In the genomic region with DNA sequence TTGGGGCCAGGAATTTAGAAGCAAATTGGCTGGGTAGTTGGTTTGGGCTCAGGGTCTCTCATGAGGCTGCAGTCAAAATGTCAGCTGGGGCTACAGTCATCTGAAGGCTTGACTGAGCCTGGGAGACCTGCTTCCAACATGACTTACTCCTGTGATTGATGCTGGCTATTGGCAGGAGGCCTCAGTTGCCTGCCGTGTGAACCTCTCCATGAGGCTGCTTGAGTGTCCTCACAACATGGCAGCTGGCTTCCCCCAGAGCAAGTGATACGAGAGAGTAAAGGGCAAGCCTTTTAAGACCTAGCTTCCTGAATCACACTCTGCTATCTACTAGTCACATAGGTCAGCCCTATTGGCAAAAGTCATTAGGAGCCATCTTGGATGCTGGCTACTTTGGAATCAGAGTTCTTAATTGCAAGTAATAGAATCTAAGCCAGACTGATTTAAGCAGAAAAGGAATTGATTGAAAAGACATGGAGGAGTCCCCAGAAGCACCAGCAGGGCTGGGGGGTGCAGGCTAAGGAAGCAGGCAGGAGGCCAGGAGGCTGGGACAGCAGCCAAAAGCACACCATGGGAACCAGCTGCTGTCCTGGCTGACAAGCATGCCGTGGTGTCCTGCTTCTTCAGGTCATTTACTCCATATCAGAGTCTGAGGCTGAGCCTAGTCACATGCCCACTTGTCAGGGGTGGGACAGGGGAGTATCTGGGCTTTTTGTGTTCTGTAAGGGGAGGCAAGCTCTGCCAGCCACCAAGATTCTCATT, we compare ENCODE assay signal across 10 cellular contexts. TPM values are rescaled to one million over a fixed set of nuclear protein-coding genes. Genes with fewer than 3 reads are reported as not detected.
A peak's percentile ranks its signal among the peaks of the same experiment; 100 is the strongest.
DNase-seq lines count a peak whose midpoint lies in the region; ATAC-seq and TF ChIP-seq lines count a peak whose summit lies in the region.
"Had no signal": no experiment of that assay in that cellular context is flagged by ENCODE, and none has a peak within 500 bp of the region (broad histone marks: within the 10 kb centered on the region; RNA-seq: fewer than 3 reads in every experiment).

No MANE protein-coding gene starts in this region.

- no peaks in the 10 kb centered on the region for H3K9me3 Mint-ChIP-seq in nephron
- H3K9me3 Mint-ChIP-seq in activated naive CD4-positive, alpha-beta T cell treated with anti-CD3 and anti-CD28 coated beads, Interleukin-2, amount 50 U/mL, for 72 hours = peaks cover 0 to 4% of the 10 kb centered on the region in 2 donors

- no peaks in the 10 kb centered on the region for H3K27me3 Mint-ChIP-seq in nephron (ENCODE audit: low read depth)
- H3K27me3 Mint-ChIP-seq: naive thymus-derived CD8-positive, alpha-beta T cell had no signal

- DNase-seq in D341Med (ENCODE audit: low spot score) = peak; percentile 68
- peak; percentile 17 for DNase-seq in NCI-H2081 treated with DMSO at 0.1 percent for 48 hours (lab: John Stamatoyannopoulos, UW)
- peak; percentile 77 for DNase-seq in dermis blood vessel endothelial cell
- no peak for DNase-seq in activated naive CD4-positive, alpha-beta T cell treated with anti-CD3 and anti-CD28 coated beads, Interleukin-2, amount 50 U/mL, for 72 hours (ENCODE audit: low spot score in 2 of 2)
- DNase-seq in islet precursor cell = no peak
- DNase-seq: activated CD8-positive, alpha-beta memory T cell treated with anti-CD3 and anti-CD28 coated beads, Interleukin-2, amount 50 U/mL, for 48 hours; naive thymus-derived CD8-positive, alpha-beta T cell had no signal

- no peak for TF ChIP-seq CTCF in nephron (IDR thresholded peaks at IDR 0.05; ENCODE audit: unreplicated experiment in 3 of 3)

- no peaks in the 10 kb centered on the region for H3K36me3 Mint-ChIP-seq in nephron (ENCODE audit: low read depth)
- no peaks in the 10 kb centered on the region for H3K36me3 Mint-ChIP-seq in activated naive CD4-positive, alpha-beta T cell treated with anti-CD3 and anti-CD28 coated beads, Interleukin-2, amount 50 U/mL, for 72 hours
- H3K36me3 Mint-ChIP-seq: naive thymus-derived CD8-positive, alpha-beta T cell had no signal

- peaks cover 14% of the 10 kb centered on the region for H3K4me1 Mint-ChIP-seq in nephron
- H3K4me1 Mint-ChIP-seq: naive thymus-derived CD8-positive, alpha-beta T cell had no signal

- ATAC-seq in activated naive CD4-positive, alpha-beta T cell treated with anti-CD3 and anti-CD28 coated beads, Interleukin-2, amount 50 U/mL, for 72 hours = no peak
- ATAC-seq in GM18907 (IDR thresholded peaks at IDR 0.05; ENCODE audit: unreplicated experiment) = no peak
- ATAC-seq in GM18511 (IDR thresholded peaks at IDR 0.05; ENCODE audit: unreplicated experiment) = no peak
- ATAC-seq: naive thymus-derived CD8-positive, alpha-beta T cell had no signal

- H3K4me3 Mint-ChIP-seq in nephron = no peak overlapping the region
- H3K4me3 Mint-ChIP-seq: naive thymus-derived CD8-positive, alpha-beta T cell had no signal

- peak overlapping the region in 2 of 3 experiments; percentile 19 to 65 for H3K27ac Mint-ChIP-seq in nephron
- no peak overlapping the region for H3K27ac Mint-ChIP-seq in activated naive CD4-positive, alpha-beta T cell treated with anti-CD3 and anti-CD28 coated beads, Interleukin-2, amount 50 U/mL, for 72 hours

RNA-seq across cellular contexts. Expression of gene GIGYF2, which starts 7.8 kb away (rescaled TPM):
- total RNA-seq in dermis blood vessel endothelial cell = 54.4 and 57.2 TPM in 2 replicates
- total RNA-seq in activated naive CD4-positive, alpha-beta T cell treated with anti-CD3 and anti-CD28 coated beads, Interleukin-2, amount 50 U/mL, for 72 hours = 10 to 100 TPM; 63.4 to 64.7 TPM

RNA-seq across cellular contexts. Expression of gene EFHD1, which starts 55.9 kb away (rescaled TPM):
- 0.14 and 0.17 TPM in 2 replicates for total RNA-seq in dermis blood vessel endothelial cell
- total RNA-seq in activated naive CD4-positive, alpha-beta T cell treated with anti-CD3 and anti-CD28 coated beads, Interleukin-2, amount 50 U/mL, for 72 hours = 1 to 10 TPM in 1 of 2 donors, under 1 TPM in 1; 0.29 to 2.4 TPM

Comparison
In these comparisons a context has a peak if more than half of its experiments do, and no peak if none do; other contexts are left out.
1. DNase-seq: peak in D341Med (single experiment), NCI-H2081 treated with DMSO at 0.1 percent for 48 hours (single experiment) and dermis blood vessel endothelial cell (single experiment); none in activated naive CD4-positive, alpha-beta T cell treated with anti-CD3 and anti-CD28 coated beads, Interleukin-2, amount 50 U/mL, for 72 hours (0 of 2) and islet precursor cell (single experiment).
2. H3K27ac Mint-ChIP-seq: peak in nephron (2 of 3); none in activated naive CD4-positive, alpha-beta T cell treated with anti-CD3 and anti-CD28 coated beads, Interleukin-2, amount 50 U/mL, for 72 hours (0 of 2).